In the genomic region with DNA sequence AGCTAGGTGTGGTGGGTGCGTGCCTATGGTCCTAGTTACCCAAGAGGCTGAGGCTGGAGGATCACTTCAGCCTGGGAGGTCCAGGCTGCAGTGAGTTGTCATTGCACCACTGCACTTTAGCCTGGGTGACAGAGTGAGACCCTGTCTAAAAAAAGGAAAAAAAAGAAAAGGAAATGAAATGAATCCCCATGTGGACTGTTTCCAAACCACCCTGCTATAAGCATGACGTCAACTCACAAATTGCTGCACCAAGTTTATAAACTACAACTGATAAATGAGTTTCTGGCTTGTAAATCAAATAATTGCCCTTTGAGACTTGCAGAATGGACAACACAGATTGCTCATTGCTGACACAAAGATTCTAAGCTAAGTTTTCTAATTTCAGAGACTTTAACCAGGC, we compare ENCODE assay signal across 14 cellular contexts. TPM values are rescaled to one million over a fixed set of nuclear protein-coding genes. Genes with fewer than 3 reads are reported as not detected.
DNase-seq lines count a peak whose midpoint lies in the region; ATAC-seq and TF ChIP-seq lines count a peak whose summit lies in the region.
"Had no signal": no experiment of that assay in that cellular context is flagged by ENCODE, and none has a peak within 500 bp of the region (broad histone marks: within the 10 kb centered on the region; RNA-seq: fewer than 3 reads in every experiment).

No MANE protein-coding gene starts in this region.

- intact Hi-C loops in left lung (cut with DNase I) (no loop called here), uterus (cut with DNase I; ENCODE audit: low total_unique reads) (no loop called here)

- H3K4me1 Mint-ChIP-seq in WTC11 = peaks cover 5% of the 10 kb centered on the region; the same call in 1 of the 2 replicates
- H3K4me1 Mint-ChIP-seq: stimulated activated naive CD8-positive, alpha-beta T cell treated with anti-CD3 and anti-CD28 coated beads, Interleukin-15, amount 100 ng/mL, for 72 hours had no signal

- DNase-seq in LHCN-M2 (ENCODE audit: low read depth) (peak; percentile 23), choroid plexus epithelial cell (ENCODE audit: low read depth) (peak; percentile 58), left lung (no peak), uterus (no peak), WTC11 (ENCODE audit: low spot score) (no peak), HEK293T (ENCODE audit: extremely low spot score) (no peak)
- DNase-seq in activated CD4-positive, CD25-positive, alpha-beta regulatory T cell (lab: John Stamatoyannopoulos, UW) = no peak
- DNase-seq: activated CD4-positive, CD25-positive, alpha-beta regulatory T cell treated with anti-CD3 and anti-CD28 coated beads, Interleukin-2, amount 50 U/mL, for 72 hours; cerebellar nuclear complex; DMS79; occipital lobe; stimulated activated naive CD8-positive, alpha-beta T cell treated with anti-CD3 and anti-CD28 coated beads, Interleukin-15, amount 100 ng/mL, for 72 hours had no signal

- H3K4me3 ChIP-seq in choroid plexus epithelial cell (ENCODE audit: low read depth, low read length) = no peak overlapping the region
- H3K4me3 ChIP-seq in left lung = no peak overlapping the region
- H3K4me3 ChIP-seq in uterus = no peak overlapping the region
- H3K4me3 ChIP-seq: HAP-1 had no signal

- TF ChIP-seq CTCF in choroid plexus epithelial cell (conservative IDR thresholded peaks at IDR 0.05; ENCODE audit: low read depth, low read length) = no peak
- TF ChIP-seq CTCF in left lung (IDR thresholded peaks at IDR 0.05) = no peak
- no peak for TF ChIP-seq CTCF in uterus (IDR thresholded peaks at IDR 0.05)
- TF ChIP-seq CTCF in WTC11 (IDR thresholded peaks at IDR 0.05) = no peak

- H3K36me3 ChIP-seq in left lung (no peaks in the 10 kb centered on the region), uterus (no peaks in the 10 kb centered on the region)
- H3K36me3 ChIP-seq: HAP-1 had no signal

- H3K27me3 Mint-ChIP-seq in WTC11 (ENCODE audit: low read depth) = peaks cover 2% of the 10 kb centered on the region; the same call in 1 of the 2 replicates
- H3K27me3 Mint-ChIP-seq: stimulated activated naive CD8-positive, alpha-beta T cell treated with anti-CD3 and anti-CD28 coated beads, Interleukin-15, amount 100 ng/mL, for 72 hours had no signal

- no peaks in the 10 kb centered on the region for H3K4me1 ChIP-seq in left lung
- no peaks in the 10 kb centered on the region for H3K4me1 ChIP-seq in uterus

- H3K27ac ChIP-seq in left lung (no peak overlapping the region), uterus (peak overlapping the region; percentile 64 to 71)
- H3K27ac ChIP-seq: KMS-11 had no signal

- no peak overlapping the region for H3K4me3 Mint-ChIP-seq in WTC11
- H3K4me3 Mint-ChIP-seq: stimulated activated naive CD8-positive, alpha-beta T cell treated with anti-CD3 and anti-CD28 coated beads, Interleukin-15, amount 100 ng/mL, for 72 hours had no signal

- TF ChIP-seq POLR2A in uterus (IDR thresholded peaks at IDR 0.05) = no peak

- no peaks in the 10 kb centered on the region for H3K27me3 ChIP-seq in left lung
- no peaks in the 10 kb centered on the region for H3K27me3 ChIP-seq in uterus

- CTCF ChIA-PET in WTC11 (lab: Charles Lee) = interaction anchor here (1.0 to 1.5 kb wide), 3 partner anchors 111 to 177 kb away, joined by 3 to 4 read pairs (median 3); a partner anchor contains a TSS
- CTCF ChIA-PET in HEK293T (lab: Yijun Ruan, JAX) = no interaction called here

- no peaks in the 10 kb centered on the region for H3K36me3 Mint-ChIP-seq in WTC11

- no peaks in the 10 kb centered on the region for H3K9me3 Mint-ChIP-seq in WTC11
- H3K9me3 Mint-ChIP-seq: stimulated activated naive CD8-positive, alpha-beta T cell treated with anti-CD3 and anti-CD28 coated beads, Interleukin-15, amount 100 ng/mL, for 72 hours had no signal

- H3K27ac Mint-ChIP-seq in WTC11 = no peak overlapping the region

- POLR2A ChIA-PET in WTC11 (lab: Charles Lee) (no interaction called here), HEK293T (lab: Yijun Ruan, JAX) (interaction anchor here (0.6 to 0.9 kb wide), 2 partner anchors 9 to 14 kb away, joined by 3 read pairs; no protein-coding TSS in a partner anchor)

- no peaks in the 10 kb centered on the region for H3K9me3 ChIP-seq in left lung
- no peaks in the 10 kb centered on the region for H3K9me3 ChIP-seq in uterus
- H3K9me3 ChIP-seq: HAP-1 had no signal

- ATAC-seq in left lung (peak; percentile 22), WTC11 (no peak)
- ATAC-seq: stimulated activated naive CD8-positive, alpha-beta T cell treated with anti-CD3 and anti-CD28 coated beads, Interleukin-15, amount 100 ng/mL, for 72 hours had no signal

TF ChIP-seq in WTC11, 78 proteins besides CTCF, POLR2A, EP300 and RAD21 (continues in another document):
- no peak for TF ChIP-seq IRF2 (CRISPR knock-in tag; IDR thresholded peaks at IDR 0.05; ENCODE audit: borderline replicate concordance, low read depth)
- TF ChIP-seq, protein P1, sequence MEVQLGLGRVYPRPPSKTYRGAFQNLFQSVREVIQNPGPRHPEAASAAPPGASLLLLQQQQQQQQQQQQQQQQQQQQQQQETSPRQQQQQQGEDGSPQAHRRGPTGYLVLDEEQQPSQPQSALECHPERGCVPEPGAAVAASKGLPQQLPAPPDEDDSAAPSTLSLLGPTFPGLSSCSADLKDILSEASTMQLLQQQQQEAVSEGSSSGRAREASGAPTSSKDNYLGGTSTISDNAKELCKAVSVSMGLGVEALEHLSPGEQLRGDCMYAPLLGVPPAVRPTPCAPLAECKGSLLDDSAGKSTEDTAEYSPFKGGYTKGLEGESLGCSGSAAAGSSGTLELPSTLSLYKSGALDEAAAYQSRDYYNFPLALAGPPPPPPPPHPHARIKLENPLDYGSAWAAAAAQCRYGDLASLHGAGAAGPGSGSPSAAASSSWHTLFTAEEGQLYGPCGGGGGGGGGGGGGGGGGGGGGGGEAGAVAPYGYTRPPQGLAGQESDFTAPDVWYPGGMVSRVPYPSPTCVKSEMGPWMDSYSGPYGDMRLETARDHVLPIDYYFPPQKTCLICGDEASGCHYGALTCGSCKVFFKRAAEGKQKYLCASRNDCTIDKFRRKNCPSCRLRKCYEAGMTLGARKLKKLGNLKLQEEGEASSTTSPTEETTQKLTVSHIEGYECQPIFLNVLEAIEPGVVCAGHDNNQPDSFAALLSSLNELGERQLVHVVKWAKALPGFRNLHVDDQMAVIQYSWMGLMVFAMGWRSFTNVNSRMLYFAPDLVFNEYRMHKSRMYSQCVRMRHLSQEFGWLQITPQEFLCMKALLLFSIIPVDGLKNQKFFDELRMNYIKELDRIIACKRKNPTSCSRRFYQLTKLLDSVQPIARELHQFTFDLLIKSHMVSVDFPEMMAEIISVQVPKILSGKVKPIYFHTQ (CRISPR knock-in tag; IDR thresholded peaks at IDR 0.05) = no peak

TF ChIP-seq in HEK293T, 16 proteins besides CTCF, POLR2A, EP300 and RAD21:
- TF ChIP-seq HDGF (IDR thresholded peaks at IDR 0.05; ENCODE audit: borderline replicate concordance) = no peak
- TF ChIP-seq FOXM1 (IDR thresholded peaks at IDR 0.05; ENCODE audit: borderline replicate concordance) = no peak
- no peak for TF ChIP-seq FOXK2 (IDR thresholded peaks at IDR 0.05)

RNA-seq across cellular contexts. Expression of a gene that starts 51.0 kb away (rescaled TPM):
- total RNA-seq in LHCN-M2 (2014; rRNA removed) (9.1 and 14.2 TPM in 2 replicates), left lung (10 to 100 TPM; 28.2 to 34.8 TPM), uterus (10 to 100 TPM; 26.9 to 69.3 (median 49.9) TPM), WTC11 (2021) (37.6 to 47.2 TPM (median 41.7 TPM) in 3 replicates)
- polyA plus RNA-seq in LHCN-M2 (2012) = 4.8 TPM

Comparison
In these comparisons a context has a peak if more than half of its experiments do, and no peak if none do; other contexts are left out.
1. DNase-seq: peak in LHCN-M2 (single experiment) and choroid plexus epithelial cell (single experiment); none in left lung (0 of 2), uterus (0 of 2), WTC11 (single experiment), HEK293T (single experiment) and activated CD4-positive, CD25-positive, alpha-beta regulatory T cell (0 of 4).
2. H3K27ac ChIP-seq: peak in uterus (2 of 2); none in left lung (0 of 2).